In genomic region chr15:74196175-74196574, GRCh38 we compare ENCODE assay signal across 1 cellular context.
A peak's percentile ranks its signal among the peaks of the same experiment; 100 is the strongest.
TF ChIP-seq lines count a peak whose summit lies in the region.

No MANE protein-coding gene starts in this region.

TF ChIP-seq in HCT116, 20 proteins besides CTCF, POLR2A, EP300 and RAD21 (continued from another document):
- TF ChIP-seq ZBTB33 (IDR thresholded peaks at IDR 0.05; ENCODE audit: extremely low read depth, insufficient replicate concordance, low read length) (peak; percentile 38), YY1 (IDR thresholded peaks at IDR 0.05; ENCODE audit: extremely low read depth, insufficient replicate concordance, low read depth, low read length) (peak; percentile 26), ELF1 (IDR thresholded peaks at IDR 0.05; ENCODE audit: borderline replicate concordance, low read depth) (no peak), JUND (IDR thresholded peaks at IDR 0.05) (no peak), TCF7L2 (IDR thresholded peaks at IDR 0.05; ENCODE audit: borderline replicate concordance, extremely low read depth, insufficient read depth, insufficient read length) (peak; percentile 95), FOSL1 (IDR thresholded peaks at IDR 0.05; ENCODE audit: low read depth) (no peak), ATF3 (IDR thresholded peaks at IDR 0.05) (no peak), SRF (IDR thresholded peaks at IDR 0.05; ENCODE audit: low read depth) (no peak)
